12 cellular contexts compared by ENCODE assay signal in genomic region chr14:20400965-20401593, GRCh38. TPM values are rescaled to one million over a fixed set of nuclear protein-coding genes. Genes with fewer than 3 reads are reported as not detected.
DNase-seq lines count a peak whose midpoint lies in the region; ATAC-seq and TF ChIP-seq lines count a peak whose summit lies in the region.
"Had no signal": no experiment of that assay in that cellular context is flagged by ENCODE, and none has a peak within 500 bp of the region (broad histone marks: within the 10 kb centered on the region; RNA-seq: fewer than 3 reads in every experiment).

No MANE protein-coding gene starts in this region.

- peak overlapping the region; percentile 71 for H3K4me3 Mint-ChIP-seq in activated naive CD8-positive, alpha-beta T cell treated with anti-CD3 and anti-CD28 coated beads for 36 hours
- H3K4me3 Mint-ChIP-seq: neural crest cell had no signal

- no peaks in the 10 kb centered on the region for H3F3A ChIP-seq in Loucy (ENCODE audit: low read depth)

- no peaks in the 10 kb centered on the region for H3K27me3 Mint-ChIP-seq in activated naive CD8-positive, alpha-beta T cell treated with anti-CD3 and anti-CD28 coated beads for 36 hours

- H2AFZ ChIP-seq in Loucy (ENCODE audit: low read length), result no peak overlapping the region

- no peak overlapping the region for H3K4me3 ChIP-seq in Loucy (ENCODE audit: low read length, poor library complexity, severe bottlenecking)
- no peak overlapping the region for H3K4me3 ChIP-seq in mucosa of descending colon
- H3K4me3 ChIP-seq in lower lobe of right lung, result no peak overlapping the region
- H3K4me3 ChIP-seq: gastroesophageal sphincter had no signal

- peaks cover 34% of the 10 kb centered on the region for H3K4me1 Mint-ChIP-seq in activated naive CD8-positive, alpha-beta T cell treated with anti-CD3 and anti-CD28 coated beads for 36 hours
- H3K4me1 Mint-ChIP-seq: neural crest cell had no signal

- H3K9ac ChIP-seq in Loucy (ENCODE audit: low read depth, low read length, poor library complexity, severe bottlenecking), result no peak overlapping the region

- no peaks in the 10 kb centered on the region for H3K79me2 ChIP-seq in Loucy (ENCODE audit: insufficient read depth, low read length)

- H3K27me3 ChIP-seq in Loucy (ENCODE audit: insufficient read depth, low read length, poor library complexity, severe bottlenecking) (no peaks in the 10 kb centered on the region), lower lobe of right lung (ENCODE audit: low read depth) (no peaks in the 10 kb centered on the region)
- H3K27me3 ChIP-seq: gastroesophageal sphincter had no signal

- DNase-seq in DMS53 treated with DMSO at 0.1 percent for 48 hours (lab: John Stamatoyannopoulos, UW; ENCODE audit: unreplicated experiment), result peak; percentile 8
- peak; percentile 11 for DNase-seq in activated naive CD8-positive, alpha-beta T cell treated with anti-CD3 and anti-CD28 coated beads for 36 hours
- DNase-seq in mucosa of descending colon, result no peak
- DNase-seq in NCI-H1436 (lab: John Stamatoyannopoulos, UW), result no peak
- DNase-seq in lower lobe of right lung, result no peak
- DNase-seq: NCI-H2171, T1000 had no signal

- intact Hi-C loops in mucosa of descending colon (cut with DNase I, micrococcal nuclease) (loop anchor here in 1 of 2 donors (10.0 kb wide), 1 partner anchor 46 kb away; no protein-coding TSS in a partner anchor), lower lobe of right lung (cut with DNase I) (no loop called here)

- H3K4me2 ChIP-seq in Loucy (ENCODE audit: low read depth, low read length, poor library complexity, severe bottlenecking), result peak overlapping the region; percentile 22

- no peaks in the 10 kb centered on the region for H3K9me3 ChIP-seq in Loucy (ENCODE audit: insufficient read depth, low read depth, low read length)
- no peaks in the 10 kb centered on the region for H3K9me3 ChIP-seq in mucosa of descending colon
- H3K9me3 ChIP-seq in lower lobe of right lung, result no peaks in the 10 kb centered on the region
- H3K9me3 ChIP-seq: gastroesophageal sphincter had no signal

- H3K4me1 ChIP-seq in Loucy (ENCODE audit: insufficient read depth, low read length, poor library complexity, severe bottlenecking), result peaks cover 14% of the 10 kb centered on the region
- no peaks in the 10 kb centered on the region for H3K4me1 ChIP-seq in mucosa of descending colon (ENCODE audit: low read depth)
- no peaks in the 10 kb centered on the region for H3K4me1 ChIP-seq in lower lobe of right lung
- H3K4me1 ChIP-seq: gastroesophageal sphincter had no signal

- no peaks in the 10 kb centered on the region for H4K20me1 ChIP-seq in Loucy (ENCODE audit: insufficient read depth, low read length, poor library complexity, severe bottlenecking)

- no peaks in the 10 kb centered on the region for H3K9me3 Mint-ChIP-seq in activated naive CD8-positive, alpha-beta T cell treated with anti-CD3 and anti-CD28 coated beads for 36 hours
- H3K9me3 Mint-ChIP-seq: neural crest cell had no signal

- peaks cover 39% of the 10 kb centered on the region; the same call in 1 of the 2 replicates for H3K36me3 ChIP-seq in Loucy (ENCODE audit: insufficient read depth, low read length)
- peaks cover 25% of the 10 kb centered on the region for H3K36me3 ChIP-seq in mucosa of descending colon (ENCODE audit: low read depth)
- peaks cover 100% of the 10 kb centered on the region for H3K36me3 ChIP-seq in lower lobe of right lung

- no peaks in the 10 kb centered on the region for H3K9me2 ChIP-seq in Loucy (replicated peaks; ENCODE audit: low read depth, low read length)

- H3K36me3 Mint-ChIP-seq in activated naive CD8-positive, alpha-beta T cell treated with anti-CD3 and anti-CD28 coated beads for 36 hours, result peaks cover 52% of the 10 kb centered on the region

- peak; percentile 87 for ATAC-seq in mucosa of descending colon
- no peak for ATAC-seq in GM19035 (IDR thresholded peaks at IDR 0.05; ENCODE audit: unreplicated experiment)
- no peak for ATAC-seq in HG03095 (IDR thresholded peaks at IDR 0.05; ENCODE audit: unreplicated experiment)
- ATAC-seq in lower lobe of right lung, result no peak
- ATAC-seq: gastroesophageal sphincter had no signal

- H3K27ac Mint-ChIP-seq in activated naive CD8-positive, alpha-beta T cell treated with anti-CD3 and anti-CD28 coated beads for 36 hours, result peak overlapping the region; percentile 93

- no peak overlapping the region for H3K27ac ChIP-seq in lower lobe of right lung
- H3K27ac ChIP-seq: gastroesophageal sphincter had no signal

- no peak for TF ChIP-seq CTCF in Loucy (conservative IDR thresholded peaks at IDR 0.05; ENCODE audit: low read length)
- TF ChIP-seq CTCF in mucosa of descending colon (IDR thresholded peaks at IDR 0.05), result no peak
- TF ChIP-seq CTCF in lower lobe of right lung (IDR thresholded peaks at IDR 0.05), result no peak

RNA-seq across cellular contexts. Expression of gene TEP1, which starts 12.2 kb away (rescaled TPM):
- total RNA-seq in activated naive CD8-positive, alpha-beta T cell treated with anti-CD3 and anti-CD28 coated beads for 36 hours, result 10 to 100 TPM; 21.6 to 22.1 TPM
- 100 to 1,000 TPM in 1 of 3 donors, 10 to 100 TPM in 2; 68.7 to 121 (median 85.8) TPM for total RNA-seq in mucosa of descending colon
- total RNA-seq in lower lobe of right lung, result 53.6 TPM

RNA-seq across cellular contexts. Expression of gene KLHL33, which starts 34.9 kb away (rescaled TPM):
- total RNA-seq in activated naive CD8-positive, alpha-beta T cell treated with anti-CD3 and anti-CD28 coated beads for 36 hours, result under 1 TPM; 0.50 to 0.68 TPM
- total RNA-seq in mucosa of descending colon (under 1 TPM; 0.12 to 0.85 (median 0.27) TPM), lower lobe of right lung (0.47 TPM)

RNA-seq across cellular contexts. Expression of gene OSGEP, which starts 53.5 kb away (rescaled TPM):
- total RNA-seq in activated naive CD8-positive, alpha-beta T cell treated with anti-CD3 and anti-CD28 coated beads for 36 hours, result 10 to 100 TPM; 59.0 to 59.2 TPM
- total RNA-seq in mucosa of descending colon, result 10 to 100 TPM; 32.7 to 52.0 (median 35.9) TPM
- total RNA-seq in lower lobe of right lung, result 32.6 TPM

RNA-seq across cellular contexts. Expression of gene APEX1, which starts 53.9 kb away (rescaled TPM):
- total RNA-seq in activated naive CD8-positive, alpha-beta T cell treated with anti-CD3 and anti-CD28 coated beads for 36 hours, result 100 to 1,000 TPM; 253 to 277 TPM
- total RNA-seq in mucosa of descending colon (100 to 1,000 TPM in 1 of 3 donors, 10 to 100 TPM in 2; 83.9 to 115 (median 93.8) TPM), lower lobe of right lung (103 TPM)

RNA-seq across cellular contexts. Expression of gene PARP2, which starts 57.6 kb away (rescaled TPM):
- 10 to 100 TPM; 42.9 to 46.5 TPM for total RNA-seq in activated naive CD8-positive, alpha-beta T cell treated with anti-CD3 and anti-CD28 coated beads for 36 hours
- total RNA-seq in mucosa of descending colon, result 10 to 100 TPM in 2 of 3 donors, 1 to 10 TPM in 1; 9.3 to 20.1 (median 14.8) TPM
- total RNA-seq in lower lobe of right lung, result 17.1 TPM

Comparison
In these comparisons a context has a peak if more than half of its experiments do, and no peak if none do; other contexts are left out.
1. DNase-seq: peak in DMS53 treated with DMSO at 0.1 percent for 48 hours (single experiment) and activated naive CD8-positive, alpha-beta T cell treated with anti-CD3 and anti-CD28 coated beads for 36 hours (single experiment); none in mucosa of descending colon (0 of 3), NCI-H1436 (single experiment) and lower lobe of right lung (single experiment).